ENCODE assay signal across 21 cellular contexts in genomic region chr1:26022404-26022779, GRCh38. TPM values are rescaled to one million over a fixed set of nuclear protein-coding genes. Genes with fewer than 3 reads are reported as not detected.
DNase-seq lines count a peak whose midpoint lies in the region; ATAC-seq and TF ChIP-seq lines count a peak whose summit lies in the region.
"Had no signal": no experiment of that assay in that cellular context is flagged by ENCODE, and none has a peak within 500 bp of the region (broad histone marks: within the 10 kb centered on the region; RNA-seq: fewer than 3 reads in every experiment).

No MANE protein-coding gene starts in this region.

- peaks cover 0 to 10% of the 10 kb centered on the region in 2 donors for H3K27me3 Mint-ChIP-seq in natural killer cell (ENCODE audit: low read depth in 2 of 2)

- DNase-seq in NT2/D1 (ENCODE audit: low read depth, low spot score): no peak
- DNase-seq in right cardiac atrium: peak in 1 of 3 donors; percentile 50
- no peak for DNase-seq in sciatic nerve (ENCODE audit: low spot score)
- no peak for DNase-seq in NOMO-1 (lab: John Stamatoyannopoulos, UW; ENCODE audit: unreplicated experiment in 2 of 2)
- no peak for DNase-seq in anterior cingulate cortex (lab: John Stamatoyannopoulos, UW)
- no peak for DNase-seq in natural killer cell
- DNase-seq: activated CD4-positive, alpha-beta T cell treated with anti-CD3 and anti-CD28 coated beads, Interleukin-2, amount 50 U/mL, for 4 hours; activated T-cell treated with anti-CD3 and anti-CD28 coated beads for 4 hours; amniotic stem cell; CD8-positive, alpha-beta T cell; DMS79 treated with DMSO at 0.1 percent for 48 hours; naive B cell; NCI-H1417 treated with DMSO at 0.1 percent for 48 hours; SHP77 had no signal

- ATAC-seq in right cardiac atrium (peak; percentile 3 to 10), sciatic nerve (peak; percentile 9), natural killer cell (no peak), HG02759 (IDR thresholded peaks at IDR 0.05; ENCODE audit: unreplicated experiment) (no peak)
- ATAC-seq: CD8-positive, alpha-beta T cell had no signal

- TF ChIP-seq CTCF in natural killer cell (IDR thresholded peaks at IDR 0.05): no peak

- no peak overlapping the region for H3K27ac Mint-ChIP-seq in natural killer cell
- H3K27ac Mint-ChIP-seq: CD8-positive, alpha-beta T cell; naive B cell had no signal

- H3K36me3 ChIP-seq in BLaER1 (no peaks in the 10 kb centered on the region), NT2/D1 (ENCODE audit: insufficient read depth, insufficient read length, low read length) (no peaks in the 10 kb centered on the region)
- H3K36me3 ChIP-seq: prostate gland, thoracic aorta had no signal

- no peak overlapping the region for H3K4me3 Mint-ChIP-seq in natural killer cell
- H3K4me3 Mint-ChIP-seq: CD8-positive, alpha-beta T cell; naive B cell had no signal

- H3K36me3 Mint-ChIP-seq in natural killer cell: no peaks in the 10 kb centered on the region
- H3K36me3 Mint-ChIP-seq: CD8-positive, alpha-beta T cell; naive B cell had no signal

- no peaks in the 10 kb centered on the region for H3K9me3 ChIP-seq in BLaER1
- no peaks in the 10 kb centered on the region for H3K9me3 ChIP-seq in NT2/D1 (ENCODE audit: insufficient read depth, low read length)
- H3K9me3 ChIP-seq in right cardiac atrium (ENCODE audit: control insufficient read depth, low read length): no peaks in the 10 kb centered on the region
- H3K9me3 ChIP-seq: prostate gland, thoracic aorta had no signal

- H4K20me1 ChIP-seq in BLaER1: no peaks in the 10 kb centered on the region

- H3K9me3 Mint-ChIP-seq in natural killer cell: no peaks in the 10 kb centered on the region
- H3K9me3 Mint-ChIP-seq: CD8-positive, alpha-beta T cell; naive B cell had no signal

- intact Hi-C loops in right cardiac atrium (cut with DNase I) (no loop called here), sciatic nerve (cut with DNase I) (no loop called here), natural killer cell (cut with micrococcal nuclease) (no loop called here)

- H3K4me2 ChIP-seq in BLaER1: peak overlapping the region; percentile 95

- H3K9ac ChIP-seq in BLaER1 (peak overlapping the region; percentile 69), NT2/D1 (ENCODE audit: insufficient read length, low read depth) (peak overlapping the region; percentile 22)

- H3K27ac ChIP-seq in BLaER1 (peak overlapping the region; percentile 63; the same call in 1 of the 2 replicates), right cardiac atrium (ENCODE audit: low read length) (peak overlapping the region; percentile 33)
- H3K27ac ChIP-seq: prostate gland, thoracic aorta, VCaP had no signal

- H3K4me1 ChIP-seq in BLaER1 (peaks cover 61% of the 10 kb centered on the region), NT2/D1 (ENCODE audit: insufficient read depth, insufficient read length) (peaks cover 31% of the 10 kb centered on the region), right cardiac atrium (ENCODE audit: control insufficient read depth, insufficient read depth, low read length) (peaks cover 10% of the 10 kb centered on the region)
- H3K4me1 ChIP-seq: prostate gland had no signal

- H3K4me3 ChIP-seq in BLaER1: no peak overlapping the region
- no peak overlapping the region for H3K4me3 ChIP-seq in NT2/D1 (ENCODE audit: insufficient read length, low read depth)
- no peak overlapping the region for H3K4me3 ChIP-seq in right cardiac atrium (ENCODE audit: low read length)
- H3K4me3 ChIP-seq: prostate gland had no signal

- WGBS in right cardiac atrium: 62% methylated on average over 8 of the region's 8 CpGs

- H3K4me1 Mint-ChIP-seq in natural killer cell: peaks cover 5 to 8% of the 10 kb centered on the region in 2 donors
- H3K4me1 Mint-ChIP-seq: naive B cell had no signal

- H3K27me3 ChIP-seq in BLaER1 (no peaks in the 10 kb centered on the region), NT2/D1 (ENCODE audit: insufficient read depth, insufficient read length) (peaks cover 13% of the 10 kb centered on the region), right cardiac atrium (ENCODE audit: control insufficient read depth, insufficient read depth) (no peaks in the 10 kb centered on the region)

RNA-seq across cellular contexts. Expression of gene EXTL1, which starts 0.8 kb away (rescaled TPM):
- total RNA-seq in right cardiac atrium: 1 to 10 TPM in 3 of 4 donors, under 1 TPM in 1; 0.78 to 4.3 (median 2.7) TPM
- 2.2 TPM for polyA plus RNA-seq in right cardiac atrium
- total RNA-seq in sciatic nerve: 39.9 TPM
- total RNA-seq in natural killer cell: not detected
- total RNA-seq: T-helper 1 cell treated with Interleukin-12 subunit alpha and Interleukin-12 subunit beta and Interleukin-4 antibody, amounts not matched to agents 30 ng/mL and 1 ng/mL, for 36 hours had no signal

RNA-seq across cellular contexts. Expression of gene SLC30A2, which starts 23.5 kb away (rescaled TPM):
- under 1 TPM; 0.24 to 0.48 (median 0.41) TPM for total RNA-seq in right cardiac atrium
- 0.36 TPM for polyA plus RNA-seq in right cardiac atrium
- not detected for total RNA-seq in sciatic nerve
- not detected for total RNA-seq in natural killer cell
- total RNA-seq: CD8-positive, alpha-beta T cell; lung microvascular endothelial cell; T-helper 1 cell treated with Interleukin-12 subunit alpha and Interleukin-12 subunit beta and Interleukin-4 antibody, amounts not matched to agents 30 ng/mL and 1 ng/mL, for 36 hours; thoracic aorta had no signal

RNA-seq across cellular contexts. Expression of gene PAFAH2, which starts 24.5 kb away (rescaled TPM):
- total RNA-seq in right cardiac atrium (1 to 10 TPM; 3.9 to 5.6 (median 4.2) TPM), sciatic nerve (11.5 TPM), natural killer cell (10 to 100 TPM; 39.0 to 95.1 (median 68.6) TPM)
- polyA plus RNA-seq in right cardiac atrium: 2.0 TPM

RNA-seq across cellular contexts. Expression of gene TRIM63, which starts 45.0 kb away (rescaled TPM):
- total RNA-seq in right cardiac atrium (100 to 1,000 TPM; 121 to 194 (median 155) TPM), sciatic nerve (0.18 TPM), natural killer cell (not detected)
- polyA plus RNA-seq in right cardiac atrium: 184 TPM
- total RNA-seq: CD8-positive, alpha-beta T cell; lung microvascular endothelial cell; T-helper 1 cell treated with Interleukin-12 subunit alpha and Interleukin-12 subunit beta and Interleukin-4 antibody, amounts not matched to agents 30 ng/mL and 1 ng/mL, for 36 hours; thoracic aorta had no signal

Comparison
In these comparisons a context has a peak if more than half of its experiments do, and no peak if none do; other contexts are left out.
1. ATAC-seq: peak in right cardiac atrium (2 of 2) and sciatic nerve (single experiment); none in natural killer cell (0 of 3) and HG02759 (single experiment).